2 cellular contexts compared by ENCODE assay signal in genomic region chr3:28606283-28606682, GRCh38.
TF ChIP-seq lines count a peak whose summit lies in the region.

No MANE protein-coding gene starts in this region.

TF ChIP-seq in GM23338, 12 proteins besides CTCF, POLR2A, EP300 and RAD21:
- TF ChIP-seq ZNF462 (CRISPR knock-in tag; IDR thresholded peaks at IDR 0.05), result peak; percentile 84
- TF ChIP-seq NANOG (IDR thresholded peaks at IDR 0.05; ENCODE audit: borderline replicate concordance), result no peak

TF ChIP-seq in H1, 55 proteins besides CTCF, POLR2A, EP300 and RAD21:
- no peak for TF ChIP-seq TCF12 (IDR thresholded peaks at IDR 0.05; ENCODE audit: low read depth, low read length)
- no peak for TF ChIP-seq ASH2L (IDR thresholded peaks at IDR 0.05; ENCODE audit: low read length)
- TF ChIP-seq ATF3 (IDR thresholded peaks at IDR 0.05; ENCODE audit: insufficient read depth, low read depth, low read length), result no peak
- TF ChIP-seq RBBP5 (IDR thresholded peaks at IDR 0.05; ENCODE audit: borderline replicate concordance, low read depth, low read length), result no peak
- TF ChIP-seq SAP30 (IDR thresholded peaks at IDR 0.05; ENCODE audit: insufficient read depth, insufficient replicate concordance, low read length), result no peak
- TF ChIP-seq MAX (IDR thresholded peaks at IDR 0.05), result no peak
- TF ChIP-seq EGR1 (IDR thresholded peaks at IDR 0.05; ENCODE audit: borderline replicate concordance, low read depth, low read length), result no peak
- no peak for TF ChIP-seq SUZ12 (IDR thresholded peaks at IDR 0.05; ENCODE audit: low read length)
- no peak for TF ChIP-seq MAFK (IDR thresholded peaks at IDR 0.05; ENCODE audit: low read depth, low read length)
- TF ChIP-seq RXRA (IDR thresholded peaks at IDR 0.05; ENCODE audit: insufficient read depth, low read depth, low read length), result no peak
- no peak for TF ChIP-seq BRCA1 (IDR thresholded peaks at IDR 0.05; ENCODE audit: low read depth, low read length)
- no peak for TF ChIP-seq EZH2 (IDR thresholded peaks at IDR 0.05; ENCODE audit: low read depth, low read length, severe bottlenecking)
- TF ChIP-seq SRF (IDR thresholded peaks at IDR 0.05; ENCODE audit: low read depth, low read length), result no peak
- TF ChIP-seq JUN (IDR thresholded peaks at IDR 0.05; ENCODE audit: low read depth, low read length), result no peak
- TF ChIP-seq ATF2 (IDR thresholded peaks at IDR 0.05; ENCODE audit: low read length), result no peak
- no peak for TF ChIP-seq JUND (IDR thresholded peaks at IDR 0.05; ENCODE audit: low read length)
- no peak for TF ChIP-seq CREB1 (IDR thresholded peaks at IDR 0.05)
